In the genomic region with DNA sequence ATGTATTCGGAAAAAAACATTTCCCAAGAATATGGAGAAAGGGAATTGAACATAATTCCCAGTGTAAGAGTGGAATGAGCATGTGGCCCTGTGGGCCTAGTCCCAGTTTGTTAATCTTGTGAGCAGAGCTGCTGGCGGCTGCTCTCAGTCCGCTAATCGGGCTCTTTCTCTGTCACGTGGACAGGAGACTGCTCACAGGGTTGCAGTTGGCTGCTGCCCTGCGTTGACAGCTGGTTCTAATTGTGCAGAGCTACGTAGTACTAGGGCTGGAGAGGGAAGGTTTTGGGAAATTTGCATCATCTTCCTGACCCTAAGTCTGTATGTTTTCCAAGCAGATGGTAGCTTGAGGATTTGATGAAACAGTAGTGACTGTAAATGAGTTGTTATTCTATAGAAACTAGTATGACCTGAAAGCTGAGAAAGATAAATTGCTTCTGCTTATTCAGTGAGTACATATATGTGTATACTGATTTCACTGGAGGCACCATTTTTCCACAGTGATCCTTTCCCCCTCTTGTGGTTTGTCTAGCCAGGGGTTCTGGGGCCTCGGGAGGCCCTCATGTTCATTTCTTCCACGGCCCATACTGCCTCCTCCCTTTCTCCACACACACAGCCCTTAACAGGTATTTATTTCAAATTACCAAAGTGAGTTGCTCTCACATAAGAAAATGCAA, we compare ENCODE assay signal across 10 cellular contexts.
DNase-seq lines count a peak whose midpoint lies in the region; ATAC-seq and TF ChIP-seq lines count a peak whose summit lies in the region.
"Had no signal": no experiment of that assay in that cellular context is flagged by ENCODE, and none has a peak within 500 bp of the region (broad histone marks: within the 10 kb centered on the region; RNA-seq: fewer than 3 reads in every experiment).

No MANE protein-coding gene starts in this region.

- H3K27ac Mint-ChIP-seq in neural progenitor cell = no peak overlapping the region
- no peak overlapping the region for H3K27ac Mint-ChIP-seq in CD4-positive, alpha-beta T cell

- TF ChIP-seq POLR2A in erythroblast (IDR thresholded peaks at IDR 0.05; ENCODE audit: low read length) = no peak

- no peak overlapping the region for H3K4me2 ChIP-seq in neural progenitor cell

- CTCF ChIA-PET in AG04449 (lab: Yijun Ruan, JAX) = no interaction called here
- CTCF ChIA-PET in CD4-positive, alpha-beta T cell (lab: Charles Lee) = no interaction called here

- H3K9me3 Mint-ChIP-seq in neural progenitor cell = no peaks in the 10 kb centered on the region
- H3K9me3 Mint-ChIP-seq in CD4-positive, alpha-beta T cell = no peaks in the 10 kb centered on the region
- H3K9me3 Mint-ChIP-seq: CD14-positive monocyte had no signal

- no peak for ATAC-seq in CD4-positive, alpha-beta T cell (ENCODE audit: poor library complexity)

- H3K4me1 Mint-ChIP-seq in neural progenitor cell = no peaks in the 10 kb centered on the region
- H3K4me1 Mint-ChIP-seq in CD4-positive, alpha-beta T cell (ENCODE audit: low read depth) = no peaks in the 10 kb centered on the region

- no peaks in the 10 kb centered on the region for H3K36me3 ChIP-seq in neural progenitor cell

- H3K27me3 ChIP-seq in neural progenitor cell = no peaks in the 10 kb centered on the region
- no peaks in the 10 kb centered on the region for H3K27me3 ChIP-seq in CD4-positive, alpha-beta T cell (ENCODE audit: control insufficient read depth, insufficient read depth, low read length)

- intact Hi-C loops in CD4-positive, alpha-beta T cell (cut with DNase I, micrococcal nuclease) = no loop called here

- no peak overlapping the region for H3K4me3 ChIP-seq in AG04449 (ENCODE audit: low read depth, low read length)
- H3K4me3 ChIP-seq in fibroblast of mammary gland (ENCODE audit: control insufficient read depth, low read depth, low read length) = no peak overlapping the region
- H3K4me3 ChIP-seq in neural progenitor cell = no peak overlapping the region

- no peaks in the 10 kb centered on the region for H3K79me2 ChIP-seq in neural progenitor cell (ENCODE audit: low read depth)

- POLR2A ChIA-PET in AG04449 (lab: Yijun Ruan, JAX) = interaction anchor here (1.2 kb wide), 1 partner anchor 101 kb away, joined by 3 read pairs; no protein-coding TSS in a partner anchor
- POLR2A ChIA-PET in CD4-positive, alpha-beta T cell (lab: Charles Lee) = no interaction called here

- H3K9me3 ChIP-seq in neural progenitor cell (ENCODE audit: low read depth) = no peaks in the 10 kb centered on the region
- no peaks in the 10 kb centered on the region for H3K9me3 ChIP-seq in CD4-positive, alpha-beta T cell (ENCODE audit: control insufficient read depth, low read length)

- no peak overlapping the region for H3K27ac ChIP-seq in neural progenitor cell
- H3K27ac ChIP-seq in CD4-positive, alpha-beta T cell (ENCODE audit: low read depth, low read length) = no peak overlapping the region
- H3K27ac ChIP-seq: RWPE1 had no signal

- DNase-seq in AG04449 (ENCODE audit: low read depth, low spot score) (peak; percentile 97), NCI-H82 (lab: John Stamatoyannopoulos, UW) (peak; percentile 98), fibroblast of mammary gland (ENCODE audit: low read depth) (peak; percentile 100), neural progenitor cell (ENCODE audit: low spot score) (peak; percentile 37), NCI-H187 treated with DMSO at 0.1 percent for 48 hours (lab: John Stamatoyannopoulos, UW) (no peak), erythroblast (lab: John Stamatoyannopoulos, UW) (no peak)
- no peak for DNase-seq in CD4-positive, alpha-beta T cell
- DNase-seq in stimulated activated CD4-positive, alpha-beta T cell treated with anti-CD3 and anti-CD28 coated beads, Interleukin-15, amount 100 ng/mL, for 24 hours = no peak

- H3K4me3 Mint-ChIP-seq in neural progenitor cell = no peak overlapping the region
- no peak overlapping the region for H3K4me3 Mint-ChIP-seq in CD4-positive, alpha-beta T cell
- H3K4me3 Mint-ChIP-seq: CD14-positive monocyte had no signal

- no peak overlapping the region for H3K9ac ChIP-seq in neural progenitor cell

- H3K27me3 Mint-ChIP-seq in neural progenitor cell (ENCODE audit: insufficient read depth, low read depth) = peaks cover 2% of the 10 kb centered on the region
- no peaks in the 10 kb centered on the region for H3K27me3 Mint-ChIP-seq in CD4-positive, alpha-beta T cell

- TF ChIP-seq CTCF in AG04449 (IDR thresholded peaks at IDR 0.05; ENCODE audit: insufficient read depth, low read length, missing control alignments) (no peak), fibroblast of mammary gland (conservative IDR thresholded peaks at IDR 0.05; ENCODE audit: control insufficient read depth, insufficient read depth, low read depth, low read length) (no peak), neural progenitor cell (IDR thresholded peaks at IDR 0.05) (no peak)
- no peak for TF ChIP-seq CTCF in CD4-positive, alpha-beta T cell (IDR thresholded peaks at IDR 0.05)

- no peaks in the 10 kb centered on the region for H3F3A ChIP-seq in neural progenitor cell (ENCODE audit: low read depth)

- no peaks in the 10 kb centered on the region for H3K4me1 ChIP-seq in neural progenitor cell

- no peaks in the 10 kb centered on the region for H4K20me1 ChIP-seq in neural progenitor cell (ENCODE audit: low read depth)

- no peaks in the 10 kb centered on the region for H3K36me3 Mint-ChIP-seq in neural progenitor cell
- no peaks in the 10 kb centered on the region for H3K36me3 Mint-ChIP-seq in CD4-positive, alpha-beta T cell (ENCODE audit: low read depth)

- H2AFZ ChIP-seq in neural progenitor cell (replicated peaks) = no peak overlapping the region

Comparison
In these comparisons a context has a peak if more than half of its experiments do, and no peak if none do; other contexts are left out.
1. DNase-seq: peak in AG04449 (single experiment), NCI-H82 (single experiment), fibroblast of mammary gland (single experiment) and neural progenitor cell (single experiment); none in NCI-H187 treated with DMSO at 0.1 percent for 48 hours (single experiment), CD4-positive, alpha-beta T cell (0 of 10), stimulated activated CD4-positive, alpha-beta T cell treated with anti-CD3 and anti-CD28 coated beads, Interleukin-15, amount 100 ng/mL, for 24 hours (single experiment) and erythroblast (0 of 2).